ENCODE assay signal across 8 cellular contexts in genomic region chr3:137013955-137014688, GRCh38. TPM values are rescaled to one million over a fixed set of nuclear protein-coding genes. Genes with fewer than 3 reads are reported as not detected.
A peak's percentile ranks its signal among the peaks of the same experiment; 100 is the strongest.
DNase-seq lines count a peak whose midpoint lies in the region; ATAC-seq and TF ChIP-seq lines count a peak whose summit lies in the region.

No MANE protein-coding gene starts in this region.

- H3K79me2 ChIP-seq in HCT116 (ENCODE audit: insufficient read depth, low read length): no peaks in the 10 kb centered on the region

- no peak for TF ChIP-seq POLR2A in HCT116 (IDR thresholded peaks at IDR 0.05; ENCODE audit: borderline replicate concordance, extremely low read depth, insufficient read depth, insufficient read length)
- no peak for TF ChIP-seq POLR2A in gastroesophageal sphincter (IDR thresholded peaks at IDR 0.05)

- no TSS peak for BruUV-seq in HCT116 (replicated peaks; lab: Mats Ljungman, UMichigan)

- CTCF ChIA-PET in HCT116 (lab: Charles Lee): interaction anchor here (0.6 to 3.5 kb wide), 31 partner anchors 9 to 943 kb away, joined by 3 to 73 read pairs (median 4); partner anchors contain the start of genes IL20RB, NCK1 and STAG1

- H3K9ac ChIP-seq in HCT116 (ENCODE audit: low read length): no peak overlapping the region

- peak overlapping the region; percentile 32 for H3K4me2 ChIP-seq in HCT116 (ENCODE audit: low read length)

- intact Hi-C loops in HCT116 (cut with micrococcal nuclease): loop anchor here (1.0 to 5.0 kb wide), 7 partner anchors 65 to 939 kb away; partner anchors contain the start of gene STAG1

- no peak overlapping the region for H3K4me3 ChIP-seq in HCT116 (replicated peaks in 1 of 2; ENCODE audit: low read depth in 1 of 2, low read length in 2 of 2)
- H3K4me3 ChIP-seq in SJSA1: peak overlapping the region; percentile 26
- peak overlapping the region; percentile 53 to 59 for H3K4me3 ChIP-seq in gastroesophageal sphincter

- H3K9me3 ChIP-seq in HCT116 (ENCODE audit: control insufficient read depth in 1 of 2, insufficient read depth in 1 of 2, low read depth in 1 of 2, low read length in 2 of 2) (no peaks in the 10 kb centered on the region), SJSA1 (replicated peaks) (no peaks in the 10 kb centered on the region; the same call in 1 of the 2 replicates), gastroesophageal sphincter (no peaks in the 10 kb centered on the region)

- H4K20me1 ChIP-seq in HCT116 (ENCODE audit: insufficient read depth): no peaks in the 10 kb centered on the region

- H3K4me1 ChIP-seq in HCT116 (ENCODE audit: control insufficient read depth in 1 of 2, insufficient read depth in 2 of 2, low read length in 2 of 2): peaks cover 0 to 6% of the 10 kb centered on the region in 2 experiments; a peak in 1 of 4 replicates
- peaks cover 21% of the 10 kb centered on the region for H3K4me1 ChIP-seq in SJSA1 (replicated peaks)
- H3K4me1 ChIP-seq in gastroesophageal sphincter: peaks cover 0 to 14% (median 0%) of the 10 kb centered on the region in 3 donors

- TF ChIP-seq RAD21 in HCT116 (IDR thresholded peaks at IDR 0.05; ENCODE audit: low read depth): peak; percentile 99

- no peak for TF ChIP-seq EP300 in gastroesophageal sphincter (IDR thresholded peaks at IDR 0.05)

- DNase-seq in EH (ENCODE audit: low read depth): peak; percentile 88
- DNase-seq in HCT116 (ENCODE audit: low read depth, low spot score): peak; percentile 63
- DNase-seq in MV-4-11 (lab: John Stamatoyannopoulos, UW): peak; percentile 70
- DNase-seq in SJSA1 (ENCODE audit: low read depth in 1 of 2, low spot score in 2 of 2): peak; percentile 86 to 87
- DNase-seq in activated naive CD4-positive, alpha-beta T cell (lab: John Stamatoyannopoulos, UW): peak; percentile 56 to 81 (median 78)
- DNase-seq in nucleus accumbens (lab: John Stamatoyannopoulos, UW): peak in 55 of 56 donors; percentile 23 to 95 (median 80)
- DNase-seq in substantia nigra (lab: John Stamatoyannopoulos, UW): peak; percentile 14 to 93 (median 82)

- POLR2A ChIA-PET in HCT116 (lab: Charles Lee): interaction anchor here (0.9 to 2.2 kb wide), 2 partner anchors 262 to 428 kb away, joined by 3 to 13 read pairs; partner anchors contain the start of gene STAG1

- RAD21 ChIA-PET in HCT116 (lab: Charles Lee; ENCODE audit: low non-redundant PET in 1 of 2, low total read pairs in 2 of 2, uncharacterized antibody in 2 of 2, unreplicated experiment in 2 of 2): interaction anchor here (0.6 to 1.3 kb wide), 13 partner anchors 63 to 939 kb away, joined by 3 to 11 read pairs (median 4); partner anchors contain the start of genes STAG1 (in 2 of the 2) and NCK1 (in 1 of the 2)

- 3 to 9% methylated on average over 9 to 17 of the region's 17 CpGs for WGBS in gastroesophageal sphincter (ENCODE audit: low coverage in 1 of 2), 2 donors

- ATAC-seq in HCT116 (peak; percentile 93), gastroesophageal sphincter (peak; percentile 91)

- no peaks in the 10 kb centered on the region for H3K9me2 ChIP-seq in HCT116 (ENCODE audit: insufficient read depth)

- H3K27ac ChIP-seq in HCT116 (ENCODE audit: low read depth, low read length) (no peak overlapping the region), SJSA1 (no peak overlapping the region), gastroesophageal sphincter (peak overlapping the region; percentile 56 to 79 (median 74)), substantia nigra (ENCODE audit: low read depth, low read length, poor library complexity, severe bottlenecking) (peak overlapping the region; percentile 4)

- H3K36me3 ChIP-seq in HCT116 (ENCODE audit: control insufficient read depth in 1 of 2, insufficient read depth in 2 of 2, low read length in 2 of 2): no peaks in the 10 kb centered on the region
- H3K36me3 ChIP-seq in SJSA1: no peaks in the 10 kb centered on the region
- H3K36me3 ChIP-seq in gastroesophageal sphincter: no peaks in the 10 kb centered on the region

- TF ChIP-seq CTCF in HCT116 (IDR thresholded peaks at IDR 0.05 in 2 of 3, conservative IDR thresholded peaks at IDR 0.05 in 1 of 3; ENCODE audit: borderline replicate concordance in 1 of 3, insufficient read depth in 1 of 3, low read depth in 2 of 3, low read length in 2 of 3): peak; percentile 72 to 90 (median 87)
- TF ChIP-seq CTCF in gastroesophageal sphincter (IDR thresholded peaks at IDR 0.05): peak; percentile 84 to 97 (median 94)

- no peaks in the 10 kb centered on the region for H3K27me3 ChIP-seq in HCT116 (ENCODE audit: insufficient read depth, low read length)
- H3K27me3 ChIP-seq in SJSA1 (replicated peaks): no peaks in the 10 kb centered on the region
- no peaks in the 10 kb centered on the region for H3K27me3 ChIP-seq in gastroesophageal sphincter

- H2AFZ ChIP-seq in HCT116 (ENCODE audit: low read depth, low read length, poor library complexity, severe bottlenecking): peak overlapping the region; percentile 3

TF ChIP-seq in HCT116, 20 proteins besides CTCF, POLR2A, EP300 and RAD21:
- TF ChIP-seq SP1 (IDR thresholded peaks at IDR 0.05; ENCODE audit: low read depth): no peak
- TF ChIP-seq ZFX (IDR thresholded peaks at IDR 0.05): no peak
- no peak for TF ChIP-seq EZH2phosphoT487 (IDR thresholded peaks at IDR 0.05; ENCODE audit: borderline replicate concordance)
- TF ChIP-seq REST (IDR thresholded peaks at IDR 0.05; ENCODE audit: low read depth): no peak
- no peak for TF ChIP-seq SIN3A (IDR thresholded peaks at IDR 0.05; ENCODE audit: low read depth)
- TF ChIP-seq EGR1 (IDR thresholded peaks at IDR 0.05; ENCODE audit: low read depth): no peak
- TF ChIP-seq JUND (IDR thresholded peaks at IDR 0.05): no peak
- no peak for TF ChIP-seq ELF1 (IDR thresholded peaks at IDR 0.05; ENCODE audit: borderline replicate concordance, low read depth)
- no peak for TF ChIP-seq ATF3 (IDR thresholded peaks at IDR 0.05)
- TF ChIP-seq YY1 (IDR thresholded peaks at IDR 0.05; ENCODE audit: extremely low read depth, insufficient replicate concordance, low read depth, low read length): no peak
- TF ChIP-seq FOSL1 (IDR thresholded peaks at IDR 0.05; ENCODE audit: low read depth): no peak
- TF ChIP-seq ZBTB33 (IDR thresholded peaks at IDR 0.05; ENCODE audit: extremely low read depth, insufficient replicate concordance, low read length): no peak
TF ChIP-seq in HCT116: peak in this region for 0.

RNA-seq across cellular contexts. Expression of gene IL20RB, which starts 56.3 kb away (rescaled TPM):
- total RNA-seq in HCT116 (2021; ENCODE audit: unreplicated experiment): 6.1 TPM
- 14.6 and 15.6 TPM in 2 replicates for polyA plus RNA-seq in HCT116 (2012)
- total RNA-seq in SJSA1 (2014; rRNA removed; shearing (Covaris generic)): 3.2 and 3.6 TPM in 2 replicates
- 1 to 10 TPM in 2 of 4 donors, under 1 TPM in 2; 0.62 to 7.3 (median 1.0) TPM for total RNA-seq in gastroesophageal sphincter

Comparison
In these comparisons a context has a peak if more than half of its experiments do, and no peak if none do; other contexts are left out.
1. H3K27ac ChIP-seq: peak in gastroesophageal sphincter (4 of 4) and substantia nigra (single experiment); none in HCT116 (single experiment) and SJSA1 (single experiment).
2. H3K4me3 ChIP-seq: peak in SJSA1 (single experiment) and gastroesophageal sphincter (2 of 2); none in HCT116 (0 of 2).
3. Peak in every context shown above with its lines, with median percentiles within 50 percentile points of each other: DNase-seq.